Comparison of ENCODE assay signal across 30 cellular contexts in the genomic region with DNA sequence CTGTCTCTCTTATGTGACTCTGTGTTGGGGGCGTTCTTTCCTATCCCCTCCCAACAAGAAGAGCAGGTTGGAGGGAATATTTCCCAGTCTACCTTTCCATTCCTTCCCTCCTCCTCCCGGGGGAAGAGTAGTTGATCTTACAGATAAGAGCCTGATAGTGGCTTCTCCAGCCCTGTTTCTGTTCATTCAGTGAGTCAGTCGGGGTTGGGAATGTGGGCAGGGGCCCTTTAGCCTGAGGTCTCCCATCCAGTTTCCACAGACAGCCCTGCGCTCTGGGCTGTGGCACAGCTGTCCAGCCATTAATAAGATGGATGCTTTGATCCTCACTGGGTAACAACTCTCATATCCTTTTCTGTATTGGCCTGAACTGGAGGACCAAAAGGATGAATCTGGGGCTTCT. TPM values are rescaled to one million over a fixed set of nuclear protein-coding genes. Genes with fewer than 3 reads are reported as not detected.
"Had no signal": no experiment of that assay in that cellular context is flagged by ENCODE, and none has a peak within 500 bp of the region (broad histone marks: within the 10 kb centered on the region; RNA-seq: fewer than 3 reads in every experiment).

No MANE protein-coding gene starts in this region.

- H3K4me3 ChIP-seq: heart right ventricle, hepatocyte, left ventricle myocardium inferior, lung, neural progenitor cell, right atrium auricular region, right lobe of liver, skin epidermis, suprapubic skin, thoracic aorta, tibial artery, uterus had no signal

- H3K9ac ChIP-seq: neural progenitor cell had no signal

- H3K36me3 ChIP-seq: heart right ventricle, left ventricle myocardium inferior, neural progenitor cell, neutrophil, right atrium auricular region, right lobe of liver, suprapubic skin, thoracic aorta, tibial artery, uterus had no signal

- H3K4me1 ChIP-seq: heart right ventricle, left ventricle myocardium inferior, neural progenitor cell, right atrium auricular region, right lobe of liver, suprapubic skin, tibial artery, uterus had no signal

- H3K27me3 ChIP-seq: right atrium auricular region, right lobe of liver, uterus had no signal

- DNase-seq: heart right ventricle; kidney; left colon; left ventricle myocardium inferior; natural killer cell; nephron progenitor cell; occipital lobe; right lobe of liver; stimulated activated CD4-positive, alpha-beta T cell treated with anti-CD3 and anti-CD28 coated beads, Interleukin-12 subunit alpha, Interleukin-12 subunit beta, amount 100 ng/mL, for 4 hours; stimulated activated CD4-positive, alpha-beta T cell treated with anti-CD3 and anti-CD28 coated beads, Interleukin-15, amount 100 ng/mL, for 24 hours; stimulated activated CD4-positive, alpha-beta T cell treated with anti-CD3 and anti-CD28 coated beads, Interleukin-2, amount 100 ng/mL, for 24 hours; stimulated activated CD4-positive, alpha-beta T cell treated with anti-CD3 and anti-CD28 coated beads, Interleukin-4, amount 100 ng/mL, for 1 hour; stimulated activated naive CD4-positive, alpha-beta T cell; tibial artery; uterus had no signal

- H3K27ac ChIP-seq: heart right ventricle, hepatocyte, left ventricle myocardium inferior, neural progenitor cell, neutrophil, right atrium auricular region, right lobe of liver, skin epidermis, suprapubic skin, thoracic aorta, tibial artery, uterus had no signal

- H3K9me3 ChIP-seq: heart right ventricle, left ventricle myocardium inferior, neutrophil, right atrium auricular region, right lobe of liver, suprapubic skin, thoracic aorta, tibial artery, uterus had no signal

RNA-seq across cellular contexts. Expression of a gene that starts 18.1 kb away (rescaled TPM):
- total RNA-seq: natural killer cell, osteocyte, pulmonary artery endothelial cell had no signal

RNA-seq across cellular contexts. Expression of a gene that starts 28.1 kb away (rescaled TPM):
- total RNA-seq: heart right ventricle, hepatocyte, kidney, left colon, left ventricle myocardium inferior, lung, mucosa of gallbladder, natural killer cell, occipital lobe, osteocyte, progenitor cell of endocrine pancreas, pulmonary artery endothelial cell, renal cortical epithelial cell, right atrium auricular region, right lobe of liver, subcutaneous adipose tissue, thoracic aorta, ureter, uterus had no signal
- polyA plus RNA-seq: heart right ventricle, hepatocyte, lung had no signal

RNA-seq across cellular contexts. Expression of a gene that starts 41.6 kb away (rescaled TPM):
- total RNA-seq: heart right ventricle, hepatocyte, kidney, left colon, left ventricle myocardium inferior, lung, mucosa of gallbladder, natural killer cell, occipital lobe, osteocyte, progenitor cell of endocrine pancreas, pulmonary artery endothelial cell, renal cortical epithelial cell, right atrium auricular region, right lobe of liver, subcutaneous adipose tissue, ureter, uterus had no signal
- polyA plus RNA-seq: heart right ventricle, hepatocyte, lung had no signal

RNA-seq across cellular contexts. Expression of a gene that starts 57.2 kb away (rescaled TPM):
- total RNA-seq: osteocyte, pulmonary artery endothelial cell had no signal
- polyA plus RNA-seq: hepatocyte had no signal
